ENCODE assay signal across 8 cellular contexts in the genomic region with DNA sequence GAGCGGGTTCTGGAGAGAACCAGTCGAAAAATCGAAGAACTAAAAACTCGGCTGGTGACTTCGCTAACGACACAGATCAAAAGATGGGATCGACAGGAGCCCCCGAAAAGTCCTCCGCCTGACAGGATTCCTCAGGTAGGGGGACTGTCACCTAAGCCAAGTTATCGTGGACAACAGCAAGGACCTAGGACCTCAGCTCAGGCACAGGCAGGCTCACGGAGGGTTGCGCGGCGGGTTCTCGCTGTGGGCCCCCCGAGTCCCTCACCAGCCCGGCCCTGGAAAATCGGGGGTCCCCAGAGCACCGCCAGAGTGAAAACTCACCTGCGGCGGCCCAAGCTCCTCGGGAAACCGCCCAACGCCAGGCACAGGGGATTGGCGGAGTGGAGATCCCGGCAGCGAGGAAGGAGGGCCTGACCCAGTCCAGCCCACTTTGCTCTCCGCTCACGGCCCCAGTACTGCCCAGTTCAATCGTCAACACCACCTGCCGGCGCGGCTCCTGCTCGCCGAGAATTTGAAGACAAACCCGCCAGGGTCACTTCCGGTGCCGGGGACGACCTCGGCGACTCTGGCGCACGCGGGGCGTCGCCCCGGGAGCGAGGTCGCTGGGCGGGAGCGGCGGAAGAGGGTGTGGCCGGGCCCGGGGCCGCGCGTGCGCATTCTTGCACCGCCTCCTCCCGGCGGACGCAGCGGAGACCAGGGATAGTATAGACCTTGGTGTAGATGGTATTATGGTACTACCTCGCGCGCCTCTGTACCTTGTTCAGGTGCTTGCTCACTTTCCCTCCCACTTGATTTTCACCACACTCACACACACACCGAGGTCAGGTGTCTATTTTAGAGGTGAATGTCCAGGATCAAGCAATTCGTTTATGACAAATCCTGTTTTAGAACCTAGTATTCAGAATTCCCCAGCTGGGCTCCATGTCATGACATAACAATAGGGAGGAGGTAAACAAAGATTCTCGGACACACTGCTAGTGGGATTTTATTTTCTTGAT. TPM values are rescaled to one million over a fixed set of nuclear protein-coding genes. Genes with fewer than 3 reads are reported as not detected.
DNase-seq lines count a peak whose midpoint lies in the region; TF ChIP-seq lines count a peak whose summit lies in the region.

A gene (minus strand): TSS at position 567 of the 998 bp plus-strand sequence. CDS start 10,167 bp downstream, outside the sequence.

- peaks cover 3% of the 10 kb centered on the region for H3K79me1 ChIP-seq in H9 (ENCODE audit: insufficient read depth, low read depth, low read length, poor library complexity, severe bottlenecking)

- peak within 1 kb of the TSS; percentile 70 for H2AFZ ChIP-seq in H9 (ENCODE audit: low read length)

- no peak within 1 kb of the TSS for H2BK15ac ChIP-seq in H9 (ENCODE audit: low read depth, low read length)

- no CpG with 5 or more reads among the region's 69 CpGs for WGBS in H9 (ENCODE audit: extremely low coverage, insufficient read length, low lambda C conversion rate)

- H3K36me3 Mint-ChIP-seq in H9 (ENCODE audit: insufficient read depth in 1 of 3, low read depth in 3 of 3): no peaks in the 10 kb centered on the region; a peak in 1 of 7 replicates
- no peaks in the 10 kb centered on the region for H3K36me3 Mint-ChIP-seq in nephron progenitor cell (ENCODE audit: low read depth)
- no peaks in the 10 kb centered on the region for H3K36me3 Mint-ChIP-seq in stimulated activated naive CD8-positive, alpha-beta T cell treated with anti-CD3 and anti-CD28 coated beads, Interleukin-15, Interleukin-2, amounts not matched to agents 100 ng/mL and 50 ng/mL, for 24 hours (ENCODE audit: low read depth)

- H3K27ac ChIP-seq in H9 (ENCODE audit: insufficient read length, low read depth, low read length): no peak within 1 kb of the TSS

- no peak within 1 kb of the TSS for H2BK12ac ChIP-seq in H9 (ENCODE audit: insufficient read length, low read depth, low read length)

- H3K56ac ChIP-seq in H9 (ENCODE audit: insufficient read length, low read depth, low read length): no peak within 1 kb of the TSS

- peak within 1 kb of the TSS; percentile 12 for H2BK120ac ChIP-seq in H9 (ENCODE audit: low read depth, low read length, poor library complexity, severe bottlenecking)

- no peak within 1 kb of the TSS for H2BK5ac ChIP-seq in H9 (ENCODE audit: insufficient read length, low read length)

- H3K14ac ChIP-seq in H9 (ENCODE audit: insufficient read depth, low read length): peak within 1 kb of the TSS; percentile 51

- H3K36me3 ChIP-seq in ES-I3 (ENCODE audit: insufficient read depth, low read length): no peaks in the 10 kb centered on the region

- DNase-seq in H9: peak; percentile 95
- peak; percentile 91 for DNase-seq in M059J (ENCODE audit: low read depth)
- peak; percentile 95 for DNase-seq in activated effector memory CD4-positive, alpha-beta T cell treated with anti-CD3 and anti-CD28 coated beads, Interleukin-2, amount 50 U/mL, for 16 hours
- DNase-seq in fibroblast of the conjunctiva (ENCODE audit: low read depth): peak; percentile 55
- peak; percentile 88 for DNase-seq in nephron progenitor cell

- no peak within 1 kb of the TSS for H4K5ac ChIP-seq in H9 (ENCODE audit: insufficient read length, low read depth, low read length)

- H3K9ac ChIP-seq in ES-I3 (ENCODE audit: low read depth, low read length) (peak within 1 kb of the TSS; percentile 71), H9 (ENCODE audit: extremely low read depth, insufficient read length, low read length) (peak within 1 kb of the TSS; percentile 70)

- no peak within 1 kb of the TSS for H3K23ac ChIP-seq in H9 (ENCODE audit: insufficient read length, low read depth, low read length)

- peak within 1 kb of the TSS; percentile 28 for H3K18ac ChIP-seq in H9 (ENCODE audit: insufficient read length, low read depth, low read length)

- peak within 1 kb of the TSS; percentile 62 for H3K4me2 ChIP-seq in H9 (ENCODE audit: insufficient read depth, insufficient read length, low read length)

- H3K27ac Mint-ChIP-seq in H9 (peak within 1 kb of the TSS; percentile 83 to 92 (median 91)), nephron progenitor cell (peak within 1 kb of the TSS; percentile 54)
- H3K27ac Mint-ChIP-seq in stimulated activated naive CD8-positive, alpha-beta T cell treated with anti-CD3 and anti-CD28 coated beads, Interleukin-15, Interleukin-2, amounts not matched to agents 100 ng/mL and 50 ng/mL, for 24 hours: peak within 1 kb of the TSS; percentile 84

- H3K4me1 Mint-ChIP-seq in H9: peaks cover 7 to 8% of the 10 kb centered on the region in 2 experiments; a peak in 3 of 4 replicates
- H3K4me1 Mint-ChIP-seq in nephron progenitor cell: peaks cover 19% of the 10 kb centered on the region
- H3K4me1 Mint-ChIP-seq in stimulated activated naive CD8-positive, alpha-beta T cell treated with anti-CD3 and anti-CD28 coated beads, Interleukin-15, Interleukin-2, amounts not matched to agents 100 ng/mL and 50 ng/mL, for 24 hours (ENCODE audit: low read depth): peaks cover 33% of the 10 kb centered on the region

- TF ChIP-seq POLR2A in Raji (IDR thresholded peaks at IDR 0.05; ENCODE audit: insufficient read depth, low read depth, low read length): peak; percentile 88

- H3T11ph ChIP-seq in H9 (ENCODE audit: low read length): no peak within 1 kb of the TSS

- H3K27me3 Mint-ChIP-seq in H9 (ENCODE audit: low read depth) (no peaks in the 10 kb centered on the region), nephron progenitor cell (ENCODE audit: low read depth, poor library complexity) (peaks cover 10% of the 10 kb centered on the region)
- no peaks in the 10 kb centered on the region for H3K27me3 Mint-ChIP-seq in stimulated activated naive CD8-positive, alpha-beta T cell treated with anti-CD3 and anti-CD28 coated beads, Interleukin-15, Interleukin-2, amounts not matched to agents 100 ng/mL and 50 ng/mL, for 24 hours

- no peak within 1 kb of the TSS for H3K4ac ChIP-seq in H9 (ENCODE audit: low read depth, low read length)

- H2BK20ac ChIP-seq in H9 (ENCODE audit: low read depth, low read length, poor library complexity, severe bottlenecking): no peak within 1 kb of the TSS

- H3K4me1 ChIP-seq in ES-I3 (ENCODE audit: insufficient read depth, low read length) (no peaks in the 10 kb centered on the region), H9 (ENCODE audit: insufficient read depth, low read length) (no peaks in the 10 kb centered on the region)

- H2AK5ac ChIP-seq in H9 (ENCODE audit: insufficient read length, low read length): no peak within 1 kb of the TSS

- no peaks in the 10 kb centered on the region for H3K27me3 ChIP-seq in H9 (ENCODE audit: insufficient read depth, low read length)

- H3K23me2 ChIP-seq in H9 (ENCODE audit: insufficient read length, low read depth, low read length, poor library complexity, severe bottlenecking): peaks cover 6% of the 10 kb centered on the region

- no peaks in the 10 kb centered on the region for H4K20me1 ChIP-seq in H9 (ENCODE audit: control insufficient read depth, insufficient read depth, insufficient read length)

- H3K79me2 ChIP-seq in H9 (ENCODE audit: insufficient read depth, low read length): peaks cover 2% of the 10 kb centered on the region; the same call in 1 of the 2 replicates

- H4K8ac ChIP-seq in H9 (replicated peaks; ENCODE audit: insufficient read length, low read depth, low read length): no peak within 1 kb of the TSS

- H3K9me3 ChIP-seq in ES-I3 (ENCODE audit: control insufficient read depth, insufficient read depth, low read length): no peaks in the 10 kb centered on the region
- H3K9me3 ChIP-seq in H9 (ENCODE audit: control insufficient read depth, low read depth, low read length): no peaks in the 10 kb centered on the region

- TF ChIP-seq CTCF in H9 (conservative IDR thresholded peaks at IDR 0.05) (0 out of 3 replicates have a peak, but pooled peaks have one; percentile 13), nephron progenitor cell (IDR thresholded peaks at IDR 0.05) (no peak)

- no peak within 1 kb of the TSS for H4K91ac ChIP-seq in H9 (ENCODE audit: insufficient read length, low read depth, low read length)

- H3K9me3 Mint-ChIP-seq in H9: no peaks in the 10 kb centered on the region
- no peaks in the 10 kb centered on the region for H3K9me3 Mint-ChIP-seq in nephron progenitor cell
- no peaks in the 10 kb centered on the region for H3K9me3 Mint-ChIP-seq in stimulated activated naive CD8-positive, alpha-beta T cell treated with anti-CD3 and anti-CD28 coated beads, Interleukin-15, Interleukin-2, amounts not matched to agents 100 ng/mL and 50 ng/mL, for 24 hours

- peak within 1 kb of the TSS; percentile 91 to 93 for H3K4me3 Mint-ChIP-seq in H9
- peak within 1 kb of the TSS; percentile 89 for H3K4me3 Mint-ChIP-seq in nephron progenitor cell
- peak within 1 kb of the TSS; percentile 86 for H3K4me3 Mint-ChIP-seq in stimulated activated naive CD8-positive, alpha-beta T cell treated with anti-CD3 and anti-CD28 coated beads, Interleukin-15, Interleukin-2, amounts not matched to agents 100 ng/mL and 50 ng/mL, for 24 hours

RNA-seq across cellular contexts. Expression of the gene that starts here (rescaled TPM):
- 18.3 and 19.8 TPM in 2 replicates for total RNA-seq in H9 (2021)
- 19.4 and 33.9 TPM in 2 replicates for total RNA-seq in M059J (2014; rRNA removed; shearing (Covaris generic))
